ENCODE assay signal across 11 cellular contexts in the genomic region with DNA sequence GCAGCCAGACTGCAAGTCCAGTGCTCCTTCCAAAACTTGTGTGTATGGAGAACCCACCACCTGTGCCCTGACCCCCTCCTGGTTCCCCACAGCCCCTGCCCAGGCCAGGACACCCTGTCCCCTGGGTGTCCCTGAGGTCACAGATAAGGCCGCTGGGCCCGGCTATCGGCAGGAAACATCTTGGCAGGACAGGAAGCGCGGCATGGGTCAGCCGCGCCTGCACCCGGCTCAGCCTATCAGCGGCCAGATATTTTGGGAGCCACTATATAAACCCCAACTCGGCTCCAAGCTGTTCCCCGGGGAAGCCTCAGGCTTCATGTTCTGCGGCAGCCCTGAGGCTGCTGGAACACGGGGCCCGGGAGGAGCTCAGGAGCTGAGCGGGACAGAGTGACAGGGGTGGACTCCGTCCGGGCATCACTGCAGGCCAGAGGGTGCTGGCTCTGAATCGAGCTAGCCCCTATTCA.
DNase-seq lines count a peak whose midpoint lies in the region; ATAC-seq and TF ChIP-seq lines count a peak whose summit lies in the region.
"Had no signal": no experiment of that assay in that cellular context is flagged by ENCODE, and none has a peak within 500 bp of the region (broad histone marks: within the 10 kb centered on the region; RNA-seq: fewer than 3 reads in every experiment).

No MANE protein-coding gene starts in this region.

- H4K20me1 ChIP-seq in Karpas-422 (ENCODE audit: insufficient read depth, low read depth, low read length): peaks cover 25% of the 10 kb centered on the region; the same call in 1 of the 2 replicates

- H3K4me3 ChIP-seq in Karpas-422 (ENCODE audit: low read length) (peak overlapping the region; percentile 40; the same call in 1 of the 2 replicates), colonic mucosa (no peak overlapping the region), left lung (no peak overlapping the region), suprapubic skin (no peak overlapping the region)
- H3K4me3 ChIP-seq: SK-N-MC had no signal

- TF ChIP-seq CTCF in colonic mucosa (IDR thresholded peaks at IDR 0.05) (no peak), left lung (IDR thresholded peaks at IDR 0.05) (no peak), suprapubic skin (IDR thresholded peaks at IDR 0.05) (no peak)

- peak overlapping the region; percentile 56 for H3K4me2 ChIP-seq in Karpas-422 (ENCODE audit: low read depth, low read length, poor library complexity, severe bottlenecking)

- intact Hi-C loops in colonic mucosa (cut with DNase I): no loop called here
- intact Hi-C loops in left lung (cut with DNase I): loop anchor here in 1 of 2 donors (10.0 kb wide), 1 partner anchor 66 kb away; the partner anchor contains the start of gene KLF2

- peak; percentile 70 for TF ChIP-seq EP300 in suprapubic skin (IDR thresholded peaks at IDR 0.05)

- DNase-seq in Karpas-422: peak; percentile 70
- DNase-seq in colonic mucosa: peak; percentile 41
- peak in 1 of 2 donors; percentile 73 for DNase-seq in left lung
- peak in 1 of 2 donors; percentile 82 for DNase-seq in suprapubic skin (ENCODE audit: low spot score in 2 of 2)
- DNase-seq in NCI-H1694 treated with DMSO at 0.1 percent for 48 hours (lab: John Stamatoyannopoulos, UW): no peak
- no peak for DNase-seq in COLO668 (lab: John Stamatoyannopoulos, UW; ENCODE audit: unreplicated experiment)
- DNase-seq: DMS153, NCI-H2171 treated with DMSO at 0.1 percent for 48 hours had no signal

- H3K36me3 ChIP-seq in Karpas-422 (ENCODE audit: insufficient read depth, low read length) (no peaks in the 10 kb centered on the region), colonic mucosa (no peaks in the 10 kb centered on the region), left lung (no peaks in the 10 kb centered on the region), suprapubic skin (no peaks in the 10 kb centered on the region)

- no peaks in the 10 kb centered on the region for H3K9me2 ChIP-seq in Karpas-422 (replicated peaks; ENCODE audit: insufficient read depth, low read length)

- no peak overlapping the region for H2AFZ ChIP-seq in Karpas-422 (ENCODE audit: low read length)

- H3K27me3 ChIP-seq in Karpas-422 (ENCODE audit: low read length) (no peaks in the 10 kb centered on the region; the same call in 1 of the 2 replicates), colonic mucosa (no peaks in the 10 kb centered on the region), left lung (peaks cover 0 to 9% of the 10 kb centered on the region in 2 donors), suprapubic skin (no peaks in the 10 kb centered on the region)

- H3K79me2 ChIP-seq in Karpas-422 (ENCODE audit: low read length): no peaks in the 10 kb centered on the region

- H3K27ac ChIP-seq in Karpas-422 (ENCODE audit: low read length) (no peak overlapping the region), colonic mucosa (no peak overlapping the region), left lung (peak overlapping the region; percentile 75 to 84), suprapubic skin (peak overlapping the region; percentile 62)
- H3K27ac ChIP-seq: SK-N-MC had no signal

- 29% methylated on average over 3 of the region's 18 CpGs for WGBS in suprapubic skin

- H3K9me3 ChIP-seq in Karpas-422 (ENCODE audit: low read length) (no peaks in the 10 kb centered on the region), colonic mucosa (no peaks in the 10 kb centered on the region), left lung (no peaks in the 10 kb centered on the region), suprapubic skin (no peaks in the 10 kb centered on the region)

- TF ChIP-seq POLR2A in suprapubic skin (IDR thresholded peaks at IDR 0.05): peak in 1 of 2 donors; percentile 53

- ATAC-seq in left lung (peak; percentile 59), GM19397 (IDR thresholded peaks at IDR 0.05; ENCODE audit: unreplicated experiment) (no peak), GM18909 (IDR thresholded peaks at IDR 0.05; ENCODE audit: poor library complexity, unreplicated experiment) (no peak)

- H3K9ac ChIP-seq in Karpas-422 (ENCODE audit: low read length) (peak overlapping the region; percentile 10; the same call in 1 of the 2 replicates), colonic mucosa (ENCODE audit: low read depth in 2 of 2, low read length in 2 of 2) (peak overlapping the region in 1 of 2 donors; percentile 50)

- H3K4me1 ChIP-seq in Karpas-422 (ENCODE audit: low read length): peaks cover 63% of the 10 kb centered on the region
- H3K4me1 ChIP-seq in colonic mucosa: no peaks in the 10 kb centered on the region
- peaks cover 11 to 44% of the 10 kb centered on the region in 2 donors for H3K4me1 ChIP-seq in left lung
- H3K4me1 ChIP-seq in suprapubic skin: peaks cover 26% of the 10 kb centered on the region

Comparison
In these comparisons a context has a peak if more than half of its experiments do, and no peak if none do; other contexts are left out.
1. DNase-seq: peak in Karpas-422 (single experiment) and colonic mucosa (single experiment); none in NCI-H1694 treated with DMSO at 0.1 percent for 48 hours (single experiment) and COLO668 (single experiment).
2. H3K27ac ChIP-seq: peak in left lung (2 of 2) and suprapubic skin (single experiment); none in Karpas-422 (single experiment) and colonic mucosa (single experiment).